ENCODE assay signal across 8 cellular contexts in the genomic region with DNA sequence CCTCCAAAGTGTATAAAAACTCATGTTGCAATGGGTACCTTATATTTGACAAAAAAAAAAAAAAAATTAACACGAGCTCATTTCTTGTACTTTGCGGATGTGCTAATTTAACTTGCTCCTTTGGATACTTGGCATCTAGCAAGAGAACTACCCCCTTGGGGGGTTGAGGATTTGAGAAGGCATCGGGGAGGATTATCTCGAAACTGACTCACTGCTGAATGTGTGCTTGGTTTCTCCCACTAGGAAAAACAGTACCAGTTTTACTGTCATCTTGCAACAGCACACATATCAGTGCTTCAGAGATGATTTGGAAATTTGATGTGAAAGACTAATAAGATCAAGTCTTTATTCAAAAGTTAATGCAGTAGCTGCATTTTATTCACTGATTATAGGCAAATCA. TPM values are rescaled to one million over a fixed set of nuclear protein-coding genes. Genes with fewer than 3 reads are reported as not detected.
DNase-seq lines count a peak whose midpoint lies in the region; ATAC-seq and TF ChIP-seq lines count a peak whose summit lies in the region.

No MANE protein-coding gene starts in this region.

- DNase-seq in GM06990 (ENCODE audit: extremely low read depth, insufficient read length) = no peak
- no peak for DNase-seq in NT2/D1 (ENCODE audit: low read depth, low spot score)
- peak; percentile 35 for DNase-seq in epithelial cell of esophagus (ENCODE audit: low read depth)
- no peak for DNase-seq in prostate gland (ENCODE audit: low spot score)
- no peak for DNase-seq in left lobe of liver (ENCODE audit: low spot score)
- DNase-seq in SHP77 treated with DMSO at 0.1 percent for 48 hours (lab: John Stamatoyannopoulos, UW) = no peak

- no peak for TF ChIP-seq POLR2A in prostate gland (IDR thresholded peaks at IDR 0.05)

- TF ChIP-seq CTCF in GM06990 (IDR thresholded peaks at IDR 0.05; ENCODE audit: insufficient read depth, low read length, poor library complexity, severe bottlenecking) (no peak), epithelial cell of esophagus (IDR thresholded peaks at IDR 0.05; ENCODE audit: insufficient read depth, low read depth, low read length, missing control alignments) (no peak), prostate gland (IDR thresholded peaks at IDR 0.05) (no peak)

- H3K27ac ChIP-seq in prostate gland = no peak overlapping the region

- H3K36me3 ChIP-seq in GM06990 (ENCODE audit: control insufficient read depth, insufficient read depth, low read length) (peaks cover 4% of the 10 kb centered on the region), NT2/D1 (ENCODE audit: insufficient read depth, insufficient read length, low read length) (peaks cover 30% of the 10 kb centered on the region), prostate gland (no peaks in the 10 kb centered on the region)

- intact Hi-C loops in prostate gland (cut with DNase I) = loop anchor here (5.0 kb wide), 1 partner anchor 150 kb away; a partner anchor contains a TSS

- H3K4me3 ChIP-seq in GM06990 (replicated peaks; ENCODE audit: low read depth, low read length) (peak overlapping the region; percentile 94), NT2/D1 (ENCODE audit: insufficient read length, low read depth) (peak overlapping the region; percentile 89), epithelial cell of esophagus (ENCODE audit: low read length) (peak overlapping the region; percentile 83), prostate gland (peak overlapping the region; percentile 57 to 68)

- 27% methylated on average over 4 of the region's 4 CpGs for WGBS in prostate gland

- H3K9ac ChIP-seq in NT2/D1 (ENCODE audit: insufficient read length, low read depth) = peak overlapping the region; percentile 92

- H3K9me3 ChIP-seq in NT2/D1 (ENCODE audit: insufficient read depth, low read length) (no peaks in the 10 kb centered on the region), prostate gland (no peaks in the 10 kb centered on the region)

- H3K27me3 ChIP-seq in GM06990 (replicated peaks; ENCODE audit: control insufficient read depth, insufficient read depth, low read length) (no peaks in the 10 kb centered on the region), NT2/D1 (ENCODE audit: insufficient read depth, insufficient read length) (no peaks in the 10 kb centered on the region), prostate gland (replicated peaks; ENCODE audit: insufficient read depth) (no peaks in the 10 kb centered on the region)

- H3K4me1 ChIP-seq in NT2/D1 (ENCODE audit: insufficient read depth, insufficient read length) (no peaks in the 10 kb centered on the region), prostate gland (replicated peaks) (no peaks in the 10 kb centered on the region)

- no peak for ATAC-seq in GM18907 (IDR thresholded peaks at IDR 0.05; ENCODE audit: unreplicated experiment)
- ATAC-seq in left lobe of liver = no peak
- no peak for ATAC-seq in HG03108 (IDR thresholded peaks at IDR 0.05; ENCODE audit: unreplicated experiment)

RNA-seq across cellular contexts. Expression of a gene that starts 0.9 kb away (rescaled TPM):
- 10 to 100 TPM in 1 of 2 donors, 1 to 10 TPM in 1; 6.4 to 12.4 TPM for total RNA-seq in prostate gland
- 3.7 TPM for total RNA-seq in left lobe of liver

RNA-seq across cellular contexts. Expression of a gene that starts 43.3 kb away (rescaled TPM):
- total RNA-seq in prostate gland (10 to 100 TPM in 1 of 2 donors, 1 to 10 TPM in 1; 5.8 to 24.3 TPM), left lobe of liver (6.7 TPM)
